Comparison of ENCODE assay signal across 11 cellular contexts in the genomic region with DNA sequence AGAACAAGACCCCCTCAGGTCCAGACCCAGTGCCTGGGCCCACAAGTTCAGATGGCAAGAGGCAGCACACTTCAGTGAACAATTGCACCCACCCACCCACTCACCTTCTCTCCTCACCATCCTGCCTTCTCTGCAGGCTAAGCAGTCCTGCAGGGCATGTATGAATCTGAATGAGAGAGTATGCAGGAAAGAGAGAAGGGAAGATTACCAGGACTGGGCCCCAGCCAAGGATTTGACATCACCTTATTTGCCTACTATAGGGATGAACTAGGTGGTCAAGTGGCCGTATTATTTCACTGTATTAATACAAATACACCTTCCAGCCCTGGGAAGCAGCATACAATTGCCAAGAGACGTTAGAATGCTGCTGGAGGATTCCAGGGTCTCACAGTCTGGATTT. TPM values are rescaled to one million over a fixed set of nuclear protein-coding genes. Genes with fewer than 3 reads are reported as not detected.
A peak's percentile ranks its signal among the peaks of the same experiment; 100 is the strongest.
DNase-seq lines count a peak whose midpoint lies in the region; ATAC-seq and TF ChIP-seq lines count a peak whose summit lies in the region.
"Had no signal": no experiment of that assay in that cellular context is flagged by ENCODE, and none has a peak within 500 bp of the region (broad histone marks: within the 10 kb centered on the region; RNA-seq: fewer than 3 reads in every experiment).

No MANE protein-coding gene starts in this region.

- no peaks in the 10 kb centered on the region for H3K27me3 ChIP-seq in mammary epithelial cell (ENCODE audit: insufficient read depth, low read length)
- H3K27me3 ChIP-seq in thyroid gland, result no peaks in the 10 kb centered on the region
- H3K27me3 ChIP-seq in lower lobe of right lung (ENCODE audit: low read depth), result no peaks in the 10 kb centered on the region

- DNase-seq in MCF 10A (ENCODE audit: unreplicated experiment) (no peak), mammary epithelial cell (no peak), immature natural killer cell (no peak), thyroid gland (peak; percentile 17 to 20), KBM-7 (no peak), lower lobe of right lung (no peak)
- DNase-seq in activated CD8-positive, alpha-beta T cell treated with anti-CD3 and anti-CD28 coated beads for 36 hours, result no peak
- no peak for DNase-seq in stimulated activated naive CD4-positive, alpha-beta T cell treated with Interleukin-2 at 50 U/mL for 16 hours (lab: John Stamatoyannopoulos, UW)
- DNase-seq: activated gamma-delta T cell; stimulated activated CD4-positive, alpha-beta T cell treated with anti-CD3 and anti-CD28 coated beads, Interleukin-2, amount 100 ng/mL, for 24 hours had no signal

- intact Hi-C loops in MCF 10A (cut with micrococcal nuclease), result no loop called here
- intact Hi-C loops in mammary epithelial cell (cut with micrococcal nuclease), result loop anchor here (10.0 kb wide), 1 partner anchor 139 kb away; no protein-coding TSS in a partner anchor
- intact Hi-C loops in activated CD8-positive, alpha-beta T cell treated with anti-CD3 and anti-CD28 coated beads for 36 hours (cut with micrococcal nuclease), result no loop called here
- intact Hi-C loops in thyroid gland (cut with DNase I), result no loop called here
- intact Hi-C loops in lower lobe of right lung (cut with DNase I), result no loop called here

- dilution Hi-C loops in mammary epithelial cell (cut with HindIII; ENCODE audit: low sequenced_read_pairs), result no loop called here

- H3K4me1 Mint-ChIP-seq in MCF 10A (ENCODE audit: insufficient read depth, unreplicated experiment) (no peaks in the 10 kb centered on the region), immature natural killer cell (peaks cover 36 to 41% of the 10 kb centered on the region in 2 donors)
- H3K4me1 Mint-ChIP-seq in activated CD8-positive, alpha-beta T cell treated with anti-CD3 and anti-CD28 coated beads for 36 hours (ENCODE audit: low read depth), result peaks cover 20% of the 10 kb centered on the region

- peaks cover 28% of the 10 kb centered on the region for H3K79me2 ChIP-seq in mammary epithelial cell (ENCODE audit: insufficient read depth, low read length)

- BruUV-seq in MCF 10A (replicated peaks; lab: Mats Ljungman, UMichigan) (no TSS peak), mammary epithelial cell (replicated peaks; lab: Mats Ljungman, UMichigan) (no TSS peak)

- H3K4me3 Mint-ChIP-seq in MCF 10A (ENCODE audit: unreplicated experiment) (peak overlapping the region; percentile 40), immature natural killer cell (peak overlapping the region; percentile 55 to 87 (median 81))
- peak overlapping the region; percentile 63 for H3K4me3 Mint-ChIP-seq in activated CD8-positive, alpha-beta T cell treated with anti-CD3 and anti-CD28 coated beads for 36 hours

- WGBS in mammary epithelial cell (ENCODE audit: low coverage, missing lambda C conversion rate), result 96% methylated on average over 2 of the region's 2 CpGs
- WGBS in thyroid gland, 2 donors, result 68 to 75% methylated on average over 2 of the region's 2 CpGs

- peaks cover 12% of the 10 kb centered on the region for H3K4me1 ChIP-seq in mammary epithelial cell (ENCODE audit: insufficient read depth, low read length)
- H3K4me1 ChIP-seq in thyroid gland, result peaks cover 10 to 16% of the 10 kb centered on the region in 2 donors
- H3K4me1 ChIP-seq in lower lobe of right lung, result peaks cover 17% of the 10 kb centered on the region

- TF ChIP-seq CTCF in MCF 10A (IDR thresholded peaks at IDR 0.05; ENCODE audit: unreplicated experiment) (no peak), mammary epithelial cell (conservative IDR thresholded peaks at IDR 0.05 in 1 of 2, IDR thresholded peaks at IDR 0.05 in 1 of 2; ENCODE audit: extremely low read depth in 1 of 2, insufficient read depth in 1 of 2, low read depth in 1 of 2, low read length in 2 of 2) (no peak), thyroid gland (IDR thresholded peaks at IDR 0.05) (no peak), lower lobe of right lung (IDR thresholded peaks at IDR 0.05) (no peak)
- TF ChIP-seq CTCF in activated CD8-positive, alpha-beta T cell treated with anti-CD3 and anti-CD28 coated beads for 36 hours (IDR thresholded peaks at IDR 0.05), result no peak

- no peak for ATAC-seq in activated CD8-positive, alpha-beta T cell treated with anti-CD3 and anti-CD28 coated beads for 36 hours
- no peak for ATAC-seq in lower lobe of right lung
- ATAC-seq: SK-N-SH treated with all-trans-retinoic acid at 6 μM for 48 hours had no signal

- no peak overlapping the region for H3K9ac ChIP-seq in mammary epithelial cell (ENCODE audit: insufficient read depth, low read length)

- peaks cover 10% of the 10 kb centered on the region for H3K9me3 Mint-ChIP-seq in MCF 10A (ENCODE audit: unreplicated experiment)
- H3K9me3 Mint-ChIP-seq in activated CD8-positive, alpha-beta T cell treated with anti-CD3 and anti-CD28 coated beads for 36 hours, result peaks cover 26% of the 10 kb centered on the region
- peaks cover 0 to 3% (median 0%) of the 10 kb centered on the region in 6 donors for H3K9me3 Mint-ChIP-seq in immature natural killer cell

- POLR2A ChIA-PET in MCF 10A (lab: Yijun Ruan, JAX), result interaction anchor here (1.3 kb wide), 1 partner anchor 138 kb away, joined by 3 read pairs; no protein-coding TSS in a partner anchor
- POLR2A ChIA-PET in activated CD8-positive, alpha-beta T cell treated with anti-CD3 and anti-CD28 coated beads for 36 hours (lab: Charles Lee), result no interaction called here

- H3K36me3 Mint-ChIP-seq in MCF 10A (ENCODE audit: insufficient read depth, unreplicated experiment) (peaks cover 21% of the 10 kb centered on the region), immature natural killer cell (peaks cover 6 to 7% (median 7%) of the 10 kb centered on the region in 3 donors)
- peaks cover 41% of the 10 kb centered on the region for H3K36me3 Mint-ChIP-seq in activated CD8-positive, alpha-beta T cell treated with anti-CD3 and anti-CD28 coated beads for 36 hours (ENCODE audit: low read depth)

- no peak overlapping the region for H3K27ac ChIP-seq in mammary epithelial cell (ENCODE audit: insufficient read depth, low read depth, low read length)
- no peak overlapping the region for H3K27ac ChIP-seq in thyroid gland
- no peak overlapping the region for H3K27ac ChIP-seq in lower lobe of right lung

- no peaks in the 10 kb centered on the region for H4K20me1 ChIP-seq in mammary epithelial cell (ENCODE audit: insufficient read depth, low read length)

- H3K9me3 ChIP-seq in mammary epithelial cell (replicated peaks; ENCODE audit: insufficient read depth, low read length), result peaks cover 4% of the 10 kb centered on the region
- H3K9me3 ChIP-seq in thyroid gland, result no peaks in the 10 kb centered on the region
- peaks cover 8% of the 10 kb centered on the region for H3K9me3 ChIP-seq in lower lobe of right lung

- H2AFZ ChIP-seq in mammary epithelial cell (ENCODE audit: low read depth, low read length), result no peak overlapping the region

- no peak overlapping the region for H3K4me2 ChIP-seq in mammary epithelial cell (ENCODE audit: insufficient read depth, low read depth, low read length)

- CTCF ChIA-PET in MCF 10A (lab: Yijun Ruan, JAX), result no interaction called here
- CTCF ChIA-PET in mammary epithelial cell (lab: Charles Lee; ENCODE audit: low non-redundant PET), result no interaction called here
- CTCF ChIA-PET in activated CD8-positive, alpha-beta T cell treated with anti-CD3 and anti-CD28 coated beads for 36 hours (lab: Charles Lee), result no interaction called here

- TF ChIP-seq POLR2A in thyroid gland (IDR thresholded peaks at IDR 0.05), result no peak

- no peaks in the 10 kb centered on the region for H3K27me3 Mint-ChIP-seq in MCF 10A (ENCODE audit: insufficient read depth, unreplicated experiment)
- H3K27me3 Mint-ChIP-seq in activated CD8-positive, alpha-beta T cell treated with anti-CD3 and anti-CD28 coated beads for 36 hours, result no peaks in the 10 kb centered on the region
- peaks cover 7 to 17% (median 10%) of the 10 kb centered on the region in 3 donors for H3K27me3 Mint-ChIP-seq in immature natural killer cell (ENCODE audit: low read depth in 3 of 3)

- H3K27ac Mint-ChIP-seq in MCF 10A (ENCODE audit: low read depth, unreplicated experiment), result no peak overlapping the region
- no peak overlapping the region for H3K27ac Mint-ChIP-seq in activated CD8-positive, alpha-beta T cell treated with anti-CD3 and anti-CD28 coated beads for 36 hours
- H3K27ac Mint-ChIP-seq in immature natural killer cell, result peak overlapping the region in 5 of 6 donors; percentile 19 to 86 (median 84)

- in situ Hi-C loops in mammary epithelial cell (cut with MboI; ENCODE audit: low sequenced_read_pairs in 2 of 2), result no loop called here
- in situ Hi-C loops in KBM-7 (cut with MboI; ENCODE audit: low pct_unique_long_range_greater_than_20kb, low sequenced_read_pairs), result no loop called here

- H3K4me3 ChIP-seq in mammary epithelial cell (replicated peaks in 1 of 3; ENCODE audit: insufficient read depth in 1 of 3, low read depth in 2 of 3, low read length in 3 of 3) (no peak overlapping the region), thyroid gland (replicated peaks in 1 of 3) (no peak overlapping the region), lower lobe of right lung (no peak overlapping the region)

- H3K36me3 ChIP-seq in mammary epithelial cell (ENCODE audit: insufficient read depth, low read length) (no peaks in the 10 kb centered on the region), thyroid gland (no peaks in the 10 kb centered on the region), lower lobe of right lung (no peaks in the 10 kb centered on the region)

RNA-seq across cellular contexts. Expression of gene ZNF141, which starts 2.1 kb away (rescaled TPM):
- total RNA-seq in MCF 10A (2022) (11.3 and 11.6 TPM in 2 replicates), mammary epithelial cell (10 to 100 TPM in 1 of 2 donors, 1 to 10 TPM in 1; 8.0 to 10.2 TPM), thyroid gland (10 to 100 TPM; 38.8 to 63.4 (median 46.3) TPM), lower lobe of right lung (23.9 TPM)
- polyA plus RNA-seq in mammary epithelial cell (2.4 TPM), immature natural killer cell (1 to 10 TPM; 5.2 to 8.1 (median 6.2) TPM)
- polyA minus RNA-seq in mammary epithelial cell, result 3.1 TPM
- 10 to 100 TPM; 27.7 to 29.3 TPM for total RNA-seq in activated CD8-positive, alpha-beta T cell treated with anti-CD3 and anti-CD28 coated beads for 36 hours

RNA-seq across cellular contexts. Expression of gene ZNF732, which starts 30.2 kb away (rescaled TPM):
- 0.47 and 0.88 TPM in 2 replicates for total RNA-seq in MCF 10A (2022)
- total RNA-seq in mammary epithelial cell, result 1 to 10 TPM; 2.0 to 2.7 TPM
- 0.53 TPM for polyA plus RNA-seq in mammary epithelial cell
- 6.0 TPM for polyA minus RNA-seq in mammary epithelial cell
- not detected for total RNA-seq in activated CD8-positive, alpha-beta T cell treated with anti-CD3 and anti-CD28 coated beads for 36 hours
- under 1 TPM in 2 of 3 donors, not detected in 1; 0.13 to 0.36 TPM for polyA plus RNA-seq in immature natural killer cell
- 1 to 10 TPM in 1 of 4 donors, not detected in 3; 1.5 TPM for total RNA-seq in thyroid gland
- total RNA-seq in lower lobe of right lung, result not detected

Comparison
In these comparisons a context has a peak if more than half of its experiments do, and no peak if none do; other contexts are left out.
1. DNase-seq: peak in thyroid gland (2 of 2); none in MCF 10A (single experiment), mammary epithelial cell (single experiment), activated CD8-positive, alpha-beta T cell treated with anti-CD3 and anti-CD28 coated beads for 36 hours (single experiment), immature natural killer cell (0 of 3), stimulated activated naive CD4-positive, alpha-beta T cell treated with Interleukin-2 at 50 U/mL for 16 hours (single experiment), KBM-7 (single experiment) and lower lobe of right lung (single experiment).
2. H3K27ac Mint-ChIP-seq: peak in immature natural killer cell (5 of 6); none in MCF 10A (single experiment) and activated CD8-positive, alpha-beta T cell treated with anti-CD3 and anti-CD28 coated beads for 36 hours (single experiment).
3. Peak in every context shown above with its lines, with median percentiles within 50 percentile points of each other: H3K4me3 Mint-ChIP-seq.